ENCODE assay signal across 11 cellular contexts in the genomic region with DNA sequence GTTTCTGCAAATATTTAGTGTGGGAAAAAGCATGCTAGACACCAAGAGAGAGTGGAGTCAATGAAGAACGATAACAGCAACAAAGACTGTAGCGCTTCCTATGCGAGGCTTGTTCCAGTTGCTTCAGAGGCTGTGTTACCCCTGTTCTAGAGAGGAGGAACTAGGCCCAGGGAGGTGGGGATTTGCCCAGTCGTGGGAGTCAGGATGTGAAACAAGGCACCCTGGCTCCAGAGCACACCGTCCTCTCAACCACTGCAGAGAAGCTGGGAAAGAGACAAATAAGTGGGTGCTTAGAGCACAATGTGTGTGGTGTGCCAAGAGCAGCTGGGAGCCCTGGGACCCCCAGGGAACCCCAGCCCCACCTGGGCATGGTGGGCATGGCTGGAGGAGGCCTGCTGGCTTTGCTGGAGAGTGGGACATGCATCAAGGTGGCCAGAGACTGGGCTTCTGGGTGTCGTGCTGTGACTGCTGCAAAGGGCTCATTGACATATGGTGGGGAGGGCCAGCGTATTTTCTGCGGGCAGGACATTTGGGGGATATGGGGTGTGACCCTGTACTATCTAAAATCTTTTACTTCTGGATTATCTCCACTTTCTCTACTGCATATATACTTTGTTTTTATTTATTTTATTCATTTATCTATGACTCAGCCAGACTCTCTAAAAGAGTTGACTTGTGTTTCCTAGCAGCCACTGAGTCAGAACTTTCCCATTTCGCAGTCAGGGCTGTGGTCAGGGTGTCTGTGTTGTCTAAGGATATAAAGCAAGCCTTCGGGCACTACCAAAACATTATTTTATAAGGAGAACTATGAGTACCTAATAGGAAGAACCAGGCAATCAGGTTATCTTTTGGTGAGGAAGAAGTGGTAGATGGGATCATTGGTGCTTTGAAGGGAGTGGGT.
DNase-seq lines count a peak whose midpoint lies in the region; TF ChIP-seq lines count a peak whose summit lies in the region.
"Had no signal": no experiment of that assay in that cellular context is flagged by ENCODE, and none has a peak within 500 bp of the region (broad histone marks: within the 10 kb centered on the region; RNA-seq: fewer than 3 reads in every experiment).

No MANE protein-coding gene starts in this region.

- peaks cover 15% of the 10 kb centered on the region for H3K27me3 Mint-ChIP-seq in activated T-helper 1 cell treated with anti-CD3 and anti-CD28 coated beads, Interleukin-12 subunit alpha, Interleukin-12 subunit beta, Interleukin-2, Interleukin-4 antibody, amounts not matched to agents 30 ng/mL and 10 ng/mL and 1 ng/mL, durations not matched to agents 14 hours and 24 hours and 36 hours (ENCODE audit: insufficient read depth)

- H3K4me3 Mint-ChIP-seq in activated T-helper 1 cell treated with anti-CD3 and anti-CD28 coated beads, Interleukin-12 subunit alpha, Interleukin-12 subunit beta, Interleukin-2, Interleukin-4 antibody, amounts not matched to agents 30 ng/mL and 10 ng/mL and 1 ng/mL, durations not matched to agents 14 hours and 24 hours and 36 hours: no peak overlapping the region

- intact Hi-C loops in activated T-helper 1 cell treated with anti-CD3 and anti-CD28 coated beads, Interleukin-12 subunit alpha, Interleukin-12 subunit beta, Interleukin-2, Interleukin-4 antibody, amounts not matched to agents 30 ng/mL and 10 ng/mL and 1 ng/mL, durations not matched to agents 14 hours and 24 hours and 36 hours (cut with micrococcal nuclease): no loop called here
- intact Hi-C loops in posterior vena cava (cut with DNase I): loop anchor here (5.0 to 10.0 kb wide), 2 partner anchors 91 to 93 kb away; a partner anchor contains a TSS

- H3K4me3 ChIP-seq in fibroblast of pulmonary artery (replicated peaks; ENCODE audit: low read depth, low read length): no peak overlapping the region
- no peak overlapping the region for H3K4me3 ChIP-seq in skeletal muscle cell (ENCODE audit: low read depth, low read length)
- H3K4me3 ChIP-seq: skin epidermis had no signal

- H3K4me1 Mint-ChIP-seq in activated T-helper 1 cell treated with anti-CD3 and anti-CD28 coated beads, Interleukin-12 subunit alpha, Interleukin-12 subunit beta, Interleukin-2, Interleukin-4 antibody, amounts not matched to agents 30 ng/mL and 10 ng/mL and 1 ng/mL, durations not matched to agents 14 hours and 24 hours and 36 hours (ENCODE audit: low read depth): no peaks in the 10 kb centered on the region

- H3K9me3 Mint-ChIP-seq in activated T-helper 1 cell treated with anti-CD3 and anti-CD28 coated beads, Interleukin-12 subunit alpha, Interleukin-12 subunit beta, Interleukin-2, Interleukin-4 antibody, amounts not matched to agents 30 ng/mL and 10 ng/mL and 1 ng/mL, durations not matched to agents 14 hours and 24 hours and 36 hours: no peaks in the 10 kb centered on the region

- no peaks in the 10 kb centered on the region for H3K36me3 Mint-ChIP-seq in activated T-helper 1 cell treated with anti-CD3 and anti-CD28 coated beads, Interleukin-12 subunit alpha, Interleukin-12 subunit beta, Interleukin-2, Interleukin-4 antibody, amounts not matched to agents 30 ng/mL and 10 ng/mL and 1 ng/mL, durations not matched to agents 14 hours and 24 hours and 36 hours (ENCODE audit: low read depth)

- TF ChIP-seq CTCF in fibroblast of pulmonary artery (IDR thresholded peaks at IDR 0.05; ENCODE audit: low read length, missing control alignments): no peak

- H3K27ac Mint-ChIP-seq in activated T-helper 1 cell treated with anti-CD3 and anti-CD28 coated beads, Interleukin-12 subunit alpha, Interleukin-12 subunit beta, Interleukin-2, Interleukin-4 antibody, amounts not matched to agents 30 ng/mL and 10 ng/mL and 1 ng/mL, durations not matched to agents 14 hours and 24 hours and 36 hours: no peak overlapping the region

- DNase-seq in GM03348 (ENCODE audit: low spot score): peak; percentile 69
- DNase-seq in T1000 (lab: John Stamatoyannopoulos, UW): peak; percentile 57
- peak; percentile 89 for DNase-seq in fibroblast of pulmonary artery (ENCODE audit: low read depth)
- peak; percentile 71 for DNase-seq in skeletal muscle cell (ENCODE audit: low read depth)
- no peak for DNase-seq in activated T-helper 1 cell treated with anti-CD3 and anti-CD28 coated beads, Interleukin-12 subunit alpha, Interleukin-12 subunit beta, Interleukin-2, Interleukin-4 antibody, amounts not matched to agents 30 ng/mL and 10 ng/mL and 1 ng/mL, durations not matched to agents 14 hours and 24 hours and 36 hours (ENCODE audit: low spot score)
- no peak for DNase-seq in posterior vena cava (ENCODE audit: low spot score)
- no peak for DNase-seq in Ammon's horn (ENCODE audit: low spot score)
- DNase-seq in NCI-H526 (lab: John Stamatoyannopoulos, UW): no peak
- DNase-seq: activated effector memory CD4-positive, alpha-beta T cell treated with anti-CD3 and anti-CD28 coated beads, Interleukin-2, amount 50 U/mL, for 16 hours; NCI-H526 treated with DMSO at 0.1 percent for 48 hours had no signal

Comparison
In these comparisons a context has a peak if more than half of its experiments do, and no peak if none do; other contexts are left out.
1. DNase-seq: peak in GM03348 (single experiment), T1000 (single experiment), fibroblast of pulmonary artery (single experiment) and skeletal muscle cell (single experiment); none in activated T-helper 1 cell treated with anti-CD3 and anti-CD28 coated beads, Interleukin-12 subunit alpha, Interleukin-12 subunit beta, Interleukin-2, Interleukin-4 antibody, amounts not matched to agents 30 ng/mL and 10 ng/mL and 1 ng/mL, durations not matched to agents 14 hours and 24 hours and 36 hours (single experiment), posterior vena cava (single experiment), Ammon's horn (single experiment) and NCI-H526 (0 of 2).